17 cellular contexts compared by ENCODE assay signal in the genomic region with DNA sequence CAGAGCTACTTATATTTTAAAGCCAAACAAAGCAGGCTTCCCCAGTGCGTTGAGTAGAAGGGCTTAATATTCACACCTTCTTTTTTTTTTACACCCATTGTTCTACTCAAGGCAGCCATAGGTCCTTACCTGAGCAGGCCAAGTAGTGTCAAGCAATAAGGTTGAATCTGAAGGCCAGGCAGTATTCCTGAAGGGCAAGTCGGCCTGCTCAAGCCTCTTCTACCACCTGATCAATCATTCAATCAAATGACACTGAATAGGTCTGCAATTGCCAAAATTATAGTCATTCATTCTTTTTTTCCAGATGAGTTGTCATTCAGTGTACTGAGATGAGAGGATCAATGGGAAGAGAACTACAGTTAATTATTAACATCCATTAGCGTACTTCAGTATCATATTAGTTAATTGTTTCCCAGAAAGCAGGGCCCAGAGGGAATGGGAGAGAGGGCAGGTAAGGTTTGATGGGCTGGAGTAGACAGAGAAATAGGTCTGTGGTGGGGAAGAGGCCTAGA.
"Had no signal": no experiment of that assay in that cellular context is flagged by ENCODE, and none has a peak within 500 bp of the region (broad histone marks: within the 10 kb centered on the region; RNA-seq: fewer than 3 reads in every experiment).

No MANE protein-coding gene starts in this region.

- H3K4me3 Mint-ChIP-seq: activated CD4-positive, alpha-beta T cell treated with anti-CD3 and anti-CD28 coated beads for 36 hours; activated CD8-positive, alpha-beta T cell treated with anti-CD3 and anti-CD28 coated beads for 36 hours; activated T-helper 1 cell treated with anti-CD3 and anti-CD28 coated beads, Interleukin-12 subunit alpha, Interleukin-12 subunit beta, Interleukin-2, Interleukin-4 antibody, amounts not matched to agents 30 ng/mL and 10 ng/mL and 1 ng/mL, durations not matched to agents 14 hours and 24 hours and 36 hours; naive thymus-derived CD4-positive, alpha-beta T cell; T-cell had no signal

- DNase-seq: activated CD4-positive, alpha-beta T cell treated with anti-CD3 and anti-CD28 coated beads for 36 hours; activated CD8-positive, alpha-beta memory T cell treated with anti-CD3 and anti-CD28 coated beads, Interleukin-2, amount 50 U/mL, for 4 hours; activated CD8-positive, alpha-beta T cell treated with anti-CD3 and anti-CD28 coated beads for 36 hours; activated naive CD4-positive, alpha-beta T cell; cortex of kidney; effector CD8-positive, alpha-beta T cell; gastrocnemius medialis; spleen; stimulated activated CD4-positive, alpha-beta T cell treated with anti-CD3 and anti-CD28 coated beads, Interleukin-1b, Interleukin-23, amount 100 ng/mL, for 48 hours; T1000; upper lobe of right lung; WERI-Rb-1 had no signal

- H3K36me3 ChIP-seq: gastrocnemius medialis, suprapubic skin, upper lobe of right lung, WERI-Rb-1 had no signal

- H3K27me3 ChIP-seq: gastrocnemius medialis, spleen, suprapubic skin, upper lobe of right lung had no signal

- H3K9me3 ChIP-seq: gastrocnemius medialis, spleen, suprapubic skin, upper lobe of right lung had no signal

- H3K27ac ChIP-seq: gastrocnemius medialis, spleen, suprapubic skin, upper lobe of right lung, WERI-Rb-1 had no signal

- H3K9me3 Mint-ChIP-seq: activated CD8-positive, alpha-beta T cell treated with anti-CD3 and anti-CD28 coated beads for 36 hours; activated T-helper 1 cell treated with anti-CD3 and anti-CD28 coated beads, Interleukin-12 subunit alpha, Interleukin-12 subunit beta, Interleukin-2, Interleukin-4 antibody, amounts not matched to agents 30 ng/mL and 10 ng/mL and 1 ng/mL, durations not matched to agents 14 hours and 24 hours and 36 hours; naive thymus-derived CD4-positive, alpha-beta T cell; T-cell had no signal

- H3K27me3 Mint-ChIP-seq: activated CD4-positive, alpha-beta T cell treated with anti-CD3 and anti-CD28 coated beads for 36 hours; activated CD8-positive, alpha-beta T cell treated with anti-CD3 and anti-CD28 coated beads for 36 hours; naive thymus-derived CD4-positive, alpha-beta T cell; T-cell had no signal

- H3K4me3 ChIP-seq: gastrocnemius medialis, lung, spleen, suprapubic skin, upper lobe of right lung had no signal

- H3K4me1 Mint-ChIP-seq: activated CD4-positive, alpha-beta T cell treated with anti-CD3 and anti-CD28 coated beads for 36 hours; naive thymus-derived CD4-positive, alpha-beta T cell had no signal

- H3K36me3 Mint-ChIP-seq: naive thymus-derived CD4-positive, alpha-beta T cell; T-cell had no signal

- H3K27ac Mint-ChIP-seq: activated CD4-positive, alpha-beta T cell treated with anti-CD3 and anti-CD28 coated beads for 36 hours; activated CD8-positive, alpha-beta T cell treated with anti-CD3 and anti-CD28 coated beads for 36 hours; activated T-helper 1 cell treated with anti-CD3 and anti-CD28 coated beads, Interleukin-12 subunit alpha, Interleukin-12 subunit beta, Interleukin-2, Interleukin-4 antibody, amounts not matched to agents 30 ng/mL and 10 ng/mL and 1 ng/mL, durations not matched to agents 14 hours and 24 hours and 36 hours; naive thymus-derived CD4-positive, alpha-beta T cell; T-cell had no signal
